Comparison of ENCODE assay signal across 9 cellular contexts in genomic region chr2:104944495-104944894, GRCh38.
DNase-seq lines count a peak whose midpoint lies in the region; ATAC-seq, FAIRE-seq and TF ChIP-seq lines count a peak whose summit lies in the region.
"Had no signal": no experiment of that assay in that cellular context is flagged by ENCODE, and none has a peak within 500 bp of the region (broad histone marks: within the 10 kb centered on the region; RNA-seq: fewer than 3 reads in every experiment).

No MANE protein-coding gene starts in this region.

- H3K4ac ChIP-seq in H1 (replicated peaks; ENCODE audit: insufficient read length, low read depth, low read length): no peak overlapping the region

- ATAC-seq in pancreas (peak in 3 of 4 donors; percentile 68 to 78 (median 74)), GM21447 (IDR thresholded peaks at IDR 0.05; ENCODE audit: unreplicated experiment) (no peak), HG02973 (IDR thresholded peaks at IDR 0.05; ENCODE audit: unreplicated experiment) (no peak)

- no peaks in the 10 kb centered on the region for H3K79me1 ChIP-seq in H1 (ENCODE audit: low read depth, low read length)

- H4K20me1 ChIP-seq in H1 (replicated peaks in 1 of 2; ENCODE audit: control insufficient read depth in 1 of 2, insufficient read depth in 2 of 2, low read length in 2 of 2): no peaks in the 10 kb centered on the region

- H2BK5ac ChIP-seq in H1 (ENCODE audit: low read depth, low read length): no peak overlapping the region

- FAIRE-seq in H1 (lab: Jason Lieb, UNC) (peak; percentile 69), pancreas (lab: Jason Lieb, UNC) (no peak)
- FAIRE-seq: endothelial cell of umbilical vein had no signal

- H3K9me3 ChIP-seq in H1 (ENCODE audit: insufficient read depth in 2 of 2, low read depth in 1 of 2, low read length in 1 of 2) (no peaks in the 10 kb centered on the region), pancreas (no peaks in the 10 kb centered on the region)

- H3K36me3 ChIP-seq in GM06990 (ENCODE audit: control insufficient read depth, insufficient read depth, low read length) (no peaks in the 10 kb centered on the region), H1 (ENCODE audit: control insufficient read depth in 2 of 4, insufficient read depth in 4 of 4, low read length in 3 of 4) (no peaks in the 10 kb centered on the region), pancreas (no peaks in the 10 kb centered on the region)

- no peak overlapping the region for H2AFZ ChIP-seq in H1 (ENCODE audit: low read length)

- H3K27ac ChIP-seq in H1 (ENCODE audit: low read depth, low read length): no peak overlapping the region
- H3K27ac ChIP-seq in pancreas: no peak overlapping the region

- peak; percentile 95 to 96 for TF ChIP-seq RAD21 in H1 (IDR thresholded peaks at IDR 0.05 in 1 of 2, conservative IDR thresholded peaks at IDR 0.05 in 1 of 2; ENCODE audit: low read depth in 2 of 2, low read length in 2 of 2)

- H4K8ac ChIP-seq in H1 (ENCODE audit: extremely low read depth, insufficient read depth, low read length): no peak overlapping the region

- peaks cover 0 to 3% (median 0%) of the 10 kb centered on the region in 4 experiments; a peak in 1 of 7 replicates for H3K4me1 ChIP-seq in H1 (replicated peaks in 1 of 4; ENCODE audit: control insufficient read depth in 3 of 4, insufficient read depth in 4 of 4, low read length in 3 of 4)
- H3K4me1 ChIP-seq in pancreas: peaks cover 0 to 5% (median 0%) of the 10 kb centered on the region in 3 donors

- H4K5ac ChIP-seq in H1 (ENCODE audit: insufficient read length, low read depth, low read length): no peak overlapping the region

- no peak overlapping the region for H4K91ac ChIP-seq in H1 (replicated peaks; ENCODE audit: insufficient read length, low read length)

- H2AK5ac ChIP-seq in H1 (ENCODE audit: low read depth, low read length): no peak overlapping the region

- WGBS in H1 (ENCODE audit: extremely low coverage in 1 of 2, insufficient coverage in 1 of 2, insufficient read length in 1 of 2, insufficient replicate concordance in 2 of 2, low coverage in 1 of 2, low lambda C conversion rate in 2 of 2, missing lambda C conversion rate in 1 of 2), 2 experiments: 53% methylated on average over 1 of the region's 1 CpG; no CpG with 5 or more reads in 1 of the 2 experiments
- WGBS in pancreas, 2 donors: 48 to 51% methylated on average over 1 of the region's 1 CpG

- H2BK20ac ChIP-seq in H1 (ENCODE audit: low read length): no peak overlapping the region

- no peaks in the 10 kb centered on the region; the same call in 1 of the 2 replicates for H3K27me3 ChIP-seq in GM06990 (replicated peaks; ENCODE audit: control insufficient read depth, insufficient read depth, low read length)
- H3K27me3 ChIP-seq in H1 (replicated peaks in 1 of 4; ENCODE audit: control insufficient read depth in 3 of 4, extremely low read depth in 1 of 4, insufficient read depth in 3 of 4, low read length in 3 of 4): peaks cover 0 to 1% (median 0%) of the 10 kb centered on the region in 4 experiments; a peak in 1 of 7 replicates
- H3K27me3 ChIP-seq in pancreas: peaks cover 0 to 21% (median 1%) of the 10 kb centered on the region in 4 donors

- H3K4me3 ChIP-seq in GM06990 (replicated peaks; ENCODE audit: low read depth, low read length): no peak overlapping the region
- no peak overlapping the region for H3K4me3 ChIP-seq in H1 (ENCODE audit: extremely low read depth in 1 of 4, insufficient read depth in 2 of 4, low read depth in 3 of 4, low read length in 4 of 4)
- no peak overlapping the region for H3K4me3 ChIP-seq in pancreas

- POLR2A ChIA-PET in H1 (lab: Charles Lee; ENCODE audit: partially characterized antibody): no interaction called here

- no peaks in the 10 kb centered on the region for H3K23me2 ChIP-seq in H1 (ENCODE audit: low read depth, low read length)

- H2BK12ac ChIP-seq in H1 (ENCODE audit: low read depth, low read length): no peak overlapping the region

- CTCF ChIA-PET in H1 (lab: Charles Lee; ENCODE audit: partially characterized antibody): interaction anchor here (0.7 to 6.0 kb wide), 29 partner anchors 8 to 1784 kb away, joined by 3 to 38 read pairs (median 4); partner anchors contain the start of gene POU3F3

- no peaks in the 10 kb centered on the region for H3K79me2 ChIP-seq in H1 (ENCODE audit: control insufficient read depth in 1 of 2, insufficient read depth in 2 of 2, low read length in 2 of 2)

- H3K23ac ChIP-seq in H1 (ENCODE audit: insufficient read length): no peak overlapping the region

- DNase-seq in GM06990 (ENCODE audit: extremely low read depth, insufficient read length) (no peak), NCI-H2107 treated with DMSO at 0.1 percent for 48 hours (lab: John Stamatoyannopoulos, UW; ENCODE audit: unreplicated experiment) (peak; percentile 2), H1 (ENCODE audit: low read depth in 1 of 2, low spot score in 2 of 2) (peak in 1 of 2 experiments; percentile 61), pancreas (peak in 1 of 6 donors; percentile 28)
- DNase-seq in activated CD8-positive, alpha-beta memory T cell treated with anti-CD3 and anti-CD28 coated beads, Interleukin-2, amount 50 U/mL, for 48 hours: no peak
- DNase-seq in activated CD4-positive, alpha-beta T cell treated with anti-CD3 and anti-CD28 coated beads for 1 hour: no peak

- intact Hi-C loops in pancreas (cut with DNase I): no loop called here

- H2BK15ac ChIP-seq in H1 (ENCODE audit: low read length): no peak overlapping the region

- no peak overlapping the region for H3K56ac ChIP-seq in H1 (replicated peaks; ENCODE audit: insufficient read length, low read depth, low read length)

- TF ChIP-seq POLR2A in H1 (IDR thresholded peaks at IDR 0.05; ENCODE audit: control extremely low read depth in 1 of 2, low read depth in 2 of 2, low read length in 2 of 2): no peak

- TF ChIP-seq EP300 in H1 (IDR thresholded peaks at IDR 0.05; ENCODE audit: borderline replicate concordance in 1 of 2, low read depth in 2 of 2, low read length in 2 of 2): no peak

- TF ChIP-seq CTCF in GM06990 (IDR thresholded peaks at IDR 0.05; ENCODE audit: insufficient read depth, low read length, poor library complexity, severe bottlenecking) (peak; percentile 23), H1 (IDR thresholded peaks at IDR 0.05; ENCODE audit: control extremely low read depth in 1 of 3, insufficient read depth in 1 of 3, low read depth in 1 of 3, low read length in 3 of 3) (peak in 2 of 3 experiments; percentile 64 to 74; a peak in 3 of 4 replicates), pancreas (IDR thresholded peaks at IDR 0.05) (peak in 3 of 4 donors; percentile 11 to 31 (median 28))

- H3K14ac ChIP-seq in H1 (ENCODE audit: insufficient read length): no peak overlapping the region

- no peak overlapping the region for H3K18ac ChIP-seq in H1 (ENCODE audit: extremely low read depth, low read length)

- H3K4me2 ChIP-seq in H1 (ENCODE audit: insufficient read depth in 1 of 2, low read depth in 2 of 2, low read length in 2 of 2): no peak overlapping the region

- no peak overlapping the region for H2BK120ac ChIP-seq in H1 (replicated peaks; ENCODE audit: low read depth, low read length)

- H3K9ac ChIP-seq in H1 (replicated peaks in 1 of 4; ENCODE audit: extremely low read depth in 1 of 4, low read depth in 3 of 4, low read length in 3 of 4): no peak overlapping the region

TF ChIP-seq in H1, 55 proteins besides CTCF, POLR2A, EP300 and RAD21:
- TF ChIP-seq EGR1 (IDR thresholded peaks at IDR 0.05; ENCODE audit: borderline replicate concordance, low read depth, low read length) (no peak), NRF1 (IDR thresholded peaks at IDR 0.05; ENCODE audit: low read depth, low read length) (no peak), CREB1 (IDR thresholded peaks at IDR 0.05) (no peak), RXRA (IDR thresholded peaks at IDR 0.05; ENCODE audit: insufficient read depth, low read depth, low read length) (no peak), TCF12 (IDR thresholded peaks at IDR 0.05; ENCODE audit: low read depth, low read length) (no peak), POU5F1 (IDR thresholded peaks at IDR 0.05; ENCODE audit: low read depth, low read length) (no peak), RFX5 (IDR thresholded peaks at IDR 0.05; ENCODE audit: borderline replicate concordance, low read depth, low read length) (no peak), TBP (IDR thresholded peaks at IDR 0.05; ENCODE audit: low read depth, low read length) (no peak), CHD1 (IDR thresholded peaks at IDR 0.05; ENCODE audit: low read depth, low read length) (no peak), SP2 (IDR thresholded peaks at IDR 0.05; ENCODE audit: low read length) (no peak), FOSL1 (IDR thresholded peaks at IDR 0.05; ENCODE audit: insufficient read depth, low read depth, low read length) (no peak), ASH2L (IDR thresholded peaks at IDR 0.05; ENCODE audit: low read length) (no peak), CBX8 (IDR thresholded peaks at IDR 0.05; ENCODE audit: borderline replicate concordance, low read depth, low read length) (no peak), SP4 (IDR thresholded peaks at IDR 0.05; ENCODE audit: low read length) (no peak)
- TF ChIP-seq, protein P1, sequence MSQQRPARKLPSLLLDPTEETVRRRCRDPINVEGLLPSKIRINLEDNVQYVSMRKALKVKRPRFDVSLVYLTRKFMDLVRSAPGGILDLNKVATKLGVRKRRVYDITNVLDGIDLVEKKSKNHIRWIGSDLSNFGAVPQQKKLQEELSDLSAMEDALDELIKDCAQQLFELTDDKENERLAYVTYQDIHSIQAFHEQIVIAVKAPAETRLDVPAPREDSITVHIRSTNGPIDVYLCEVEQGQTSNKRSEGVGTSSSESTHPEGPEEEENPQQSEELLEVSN (IDR thresholded peaks at IDR 0.05): no peak
- TF ChIP-seq, protein P2, sequence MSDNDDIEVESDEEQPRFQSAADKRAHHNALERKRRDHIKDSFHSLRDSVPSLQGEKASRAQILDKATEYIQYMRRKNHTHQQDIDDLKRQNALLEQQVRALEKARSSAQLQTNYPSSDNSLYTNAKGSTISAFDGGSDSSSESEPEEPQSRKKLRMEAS (IDR thresholded peaks at IDR 0.05): no peak
TF ChIP-seq in H1: peak in this region for 0.

Comparison
In these comparisons a context has a peak if more than half of its experiments do, and no peak if none do; other contexts are left out.
1. ATAC-seq: peak in pancreas (3 of 4); none in GM21447 (single experiment) and HG02973 (single experiment).
2. Peak in every context shown above with its lines, with median percentiles within 50 percentile points of each other: CTCF ChIP-seq.